Comparison of ENCODE assay signal across 20 cellular contexts in genomic region chr18:3722662-3723433, GRCh38.
A peak's percentile ranks its signal among the peaks of the same experiment; 100 is the strongest.
DNase-seq lines count a peak whose midpoint lies in the region; ATAC-seq, FAIRE-seq and TF ChIP-seq lines count a peak whose summit lies in the region.
"Had no signal": no experiment of that assay in that cellular context is flagged by ENCODE, and none has a peak within 500 bp of the region (broad histone marks: within the 10 kb centered on the region; RNA-seq: fewer than 3 reads in every experiment).

No MANE protein-coding gene starts in this region.

- 12% methylated on average over 5 of the region's 5 CpGs for WGBS in right lobe of liver (ENCODE audit: insufficient coverage, low coverage, low lambda C conversion rate, missing lambda C conversion rate)
- WGBS in adrenal gland, 4 donors, result 31 to 44% (median 41%) methylated on average over 5 of the region's 5 CpGs

- peaks cover 0 to 4% of the 10 kb centered on the region in 2 donors for H3K4me1 ChIP-seq in breast epithelium
- no peaks in the 10 kb centered on the region for H3K4me1 ChIP-seq in astrocyte (ENCODE audit: insufficient read depth, low read length)
- peaks cover 0 to 25% (median 12%) of the 10 kb centered on the region in 4 donors for H3K4me1 ChIP-seq in right lobe of liver
- H3K4me1 ChIP-seq in adrenal gland (replicated peaks in 1 of 2), result peaks cover 6 to 29% of the 10 kb centered on the region in 2 donors

- intact Hi-C loops in breast epithelium (cut with DNase I; ENCODE audit: low total_unique reads), result no loop called here
- intact Hi-C loops in MCF 10A (cut with micrococcal nuclease), result no loop called here
- intact Hi-C loops in right lobe of liver (cut with DNase I), result no loop called here
- intact Hi-C loops in Right ventricle myocardium inferior (cut with DNase I), result no loop called here
- intact Hi-C loops in adrenal gland (cut with DNase I), result no loop called here

- H3K9ac ChIP-seq in astrocyte (ENCODE audit: low read length), result no peak overlapping the region

- no peaks in the 10 kb centered on the region for H4K20me1 ChIP-seq in astrocyte (ENCODE audit: insufficient read depth, low read length)

- H3K79me2 ChIP-seq in astrocyte (ENCODE audit: insufficient read depth, low read length), result no peaks in the 10 kb centered on the region

- CTCF ChIA-PET in MCF 10A (lab: Yijun Ruan, JAX), result interaction anchor here (1.0 to 1.4 kb wide), 3 partner anchors 15 to 277 kb away, joined by 3 to 4 read pairs (median 3); no protein-coding TSS in a partner anchor

- H3K4me2 ChIP-seq in astrocyte (ENCODE audit: low read length), result no peak overlapping the region

- no peak for TF ChIP-seq CTCF in breast epithelium (IDR thresholded peaks at IDR 0.05)
- no peak for TF ChIP-seq CTCF in MCF 10A (IDR thresholded peaks at IDR 0.05; ENCODE audit: unreplicated experiment)
- TF ChIP-seq CTCF in astrocyte (IDR thresholded peaks at IDR 0.05; ENCODE audit: insufficient read depth, low read depth, low read length), result no peak
- TF ChIP-seq CTCF in right lobe of liver (IDR thresholded peaks at IDR 0.05), result no peak
- TF ChIP-seq CTCF in adrenal gland (IDR thresholded peaks at IDR 0.05), result no peak

- DNase-seq in breast epithelium (ENCODE audit: low spot score in 2 of 2), result no peak
- DNase-seq in MCF 10A (ENCODE audit: unreplicated experiment), result no peak
- DNase-seq in astrocyte (ENCODE audit: low read depth), result peak; percentile 24
- no peak for DNase-seq in right lobe of liver
- no peak for DNase-seq in Right ventricle myocardium inferior (ENCODE audit: missing footprints)
- no peak for DNase-seq in globus pallidus (ENCODE audit: low spot score)
- no peak for DNase-seq in adrenal gland
- DNase-seq in effector CD4-positive, alpha-beta T cell, result no peak
- DNase-seq: activated CD4-positive, alpha-beta T cell treated with anti-CD3 and anti-CD28 coated beads for 4 hours; activated naive CD8-positive, alpha-beta T cell treated with anti-CD3 and anti-CD28 coated beads for 36 hours; cerebellar nuclear complex; DMS 273 treated with DMSO at 0.1 percent for 48 hours; H7; heart right ventricle; left ventricle myocardium inferior; NCI-H526 treated with DMSO at 0.1 percent for 48 hours; Right ventricle myocardium superior; stimulated activated naive CD4-positive, alpha-beta T cell treated with Interleukin-2 at 50 U/mL for 16 hours had no signal

- TF ChIP-seq POLR2A in breast epithelium (IDR thresholded peaks at IDR 0.05) (no peak), right lobe of liver (IDR thresholded peaks at IDR 0.05) (no peak), adrenal gland (IDR thresholded peaks at IDR 0.05) (no peak)

- H3K36me3 ChIP-seq in breast epithelium, result no peaks in the 10 kb centered on the region
- H3K36me3 ChIP-seq in astrocyte (ENCODE audit: insufficient read depth, low read length), result no peaks in the 10 kb centered on the region
- no peaks in the 10 kb centered on the region for H3K36me3 ChIP-seq in right lobe of liver
- H3K36me3 ChIP-seq in adrenal gland (replicated peaks in 1 of 2), result no peaks in the 10 kb centered on the region
- H3K36me3 ChIP-seq: heart right ventricle, left ventricle myocardium inferior had no signal

- H3K4me3 Mint-ChIP-seq in MCF 10A (ENCODE audit: unreplicated experiment), result no peak overlapping the region
- H3K4me3 Mint-ChIP-seq in astrocyte (ENCODE audit: unreplicated experiment), result no peak overlapping the region
- H3K4me3 Mint-ChIP-seq: activated naive CD8-positive, alpha-beta T cell treated with anti-CD3 and anti-CD28 coated beads for 36 hours; neural crest cell; T-helper 2 cell treated with Interferon-gamma antibody and Interleukin-4, amounts not matched to agents 5 μg/mL and 100 μg/mL, for 36 hours had no signal

- no peak for FAIRE-seq in astrocyte (lab: Jason Lieb, UNC)

- no peaks in the 10 kb centered on the region for H3K27me3 ChIP-seq in breast epithelium
- no peaks in the 10 kb centered on the region for H3K27me3 ChIP-seq in astrocyte (ENCODE audit: insufficient read depth, low read length)
- no peaks in the 10 kb centered on the region for H3K27me3 ChIP-seq in right lobe of liver
- no peaks in the 10 kb centered on the region for H3K27me3 ChIP-seq in adrenal gland

- no peaks in the 10 kb centered on the region for H3K4me1 Mint-ChIP-seq in MCF 10A (ENCODE audit: insufficient read depth, unreplicated experiment)
- no peaks in the 10 kb centered on the region for H3K4me1 Mint-ChIP-seq in astrocyte (ENCODE audit: low read depth, unreplicated experiment)
- H3K4me1 Mint-ChIP-seq: activated naive CD8-positive, alpha-beta T cell treated with anti-CD3 and anti-CD28 coated beads for 36 hours had no signal

- POLR2A ChIA-PET in MCF 10A (lab: Yijun Ruan, JAX), result interaction anchor here (0.7 kb wide), 1 partner anchor 298 kb away, joined by 3 read pairs; no protein-coding TSS in a partner anchor

- BruUV-seq in MCF 10A (replicated peaks; lab: Mats Ljungman, UMichigan), result no TSS peak

- H3K36me3 Mint-ChIP-seq in MCF 10A (ENCODE audit: insufficient read depth, unreplicated experiment) (no peaks in the 10 kb centered on the region), astrocyte (ENCODE audit: low read depth, unreplicated experiment) (no peaks in the 10 kb centered on the region)
- H3K36me3 Mint-ChIP-seq: activated naive CD8-positive, alpha-beta T cell treated with anti-CD3 and anti-CD28 coated beads for 36 hours had no signal

- peak; percentile 66 to 86 (median 68) for ATAC-seq in right lobe of liver
- no peak for ATAC-seq in Right ventricle myocardium inferior

- H3K4me3 ChIP-seq in breast epithelium (peak overlapping the region in 1 of 3 donors; percentile 15), astrocyte (ENCODE audit: insufficient read depth, low read depth, low read length) (no peak overlapping the region), right lobe of liver (no peak overlapping the region), adrenal gland (no peak overlapping the region)
- H3K4me3 ChIP-seq: heart right ventricle, left ventricle myocardium inferior had no signal

- H3K9me3 Mint-ChIP-seq in MCF 10A (ENCODE audit: unreplicated experiment) (no peaks in the 10 kb centered on the region), astrocyte (ENCODE audit: unreplicated experiment) (no peaks in the 10 kb centered on the region)
- H3K9me3 Mint-ChIP-seq: activated naive CD8-positive, alpha-beta T cell treated with anti-CD3 and anti-CD28 coated beads for 36 hours; neural crest cell; T-helper 2 cell treated with Interferon-gamma antibody and Interleukin-4, amounts not matched to agents 5 μg/mL and 100 μg/mL, for 36 hours had no signal

- peak overlapping the region; percentile 64 to 77 for H3K27ac ChIP-seq in breast epithelium
- H3K27ac ChIP-seq in astrocyte (ENCODE audit: low read depth, low read length), result no peak overlapping the region
- peak overlapping the region in 2 of 3 donors; percentile 37 to 56 for H3K27ac ChIP-seq in right lobe of liver
- peak overlapping the region in 2 of 5 donors; percentile 26 to 55 for H3K27ac ChIP-seq in adrenal gland
- H3K27ac ChIP-seq: left ventricle myocardium inferior had no signal

- no peak overlapping the region for H2AFZ ChIP-seq in astrocyte (ENCODE audit: low read depth, low read length)

- H3K27me3 Mint-ChIP-seq in MCF 10A (ENCODE audit: insufficient read depth, unreplicated experiment) (peaks cover 24% of the 10 kb centered on the region), astrocyte (ENCODE audit: low read depth, unreplicated experiment) (no peaks in the 10 kb centered on the region)

- no peak overlapping the region for H3K27ac Mint-ChIP-seq in MCF 10A (ENCODE audit: low read depth, unreplicated experiment)
- no peak overlapping the region for H3K27ac Mint-ChIP-seq in astrocyte (ENCODE audit: unreplicated experiment)
- H3K27ac Mint-ChIP-seq: activated naive CD8-positive, alpha-beta T cell treated with anti-CD3 and anti-CD28 coated beads for 36 hours had no signal

- no peaks in the 10 kb centered on the region for H3K9me3 ChIP-seq in breast epithelium
- no peaks in the 10 kb centered on the region for H3K9me3 ChIP-seq in astrocyte (ENCODE audit: insufficient read depth, low read depth, low read length)
- H3K9me3 ChIP-seq in right lobe of liver, result no peaks in the 10 kb centered on the region
- H3K9me3 ChIP-seq in adrenal gland (replicated peaks in 1 of 3), result no peaks in the 10 kb centered on the region
- H3K9me3 ChIP-seq: heart right ventricle, left ventricle myocardium inferior had no signal
